ENCODE assay signal across 25 cellular contexts in genomic region chr14:80946187-80946586, GRCh38. TPM values are rescaled to one million over a fixed set of nuclear protein-coding genes. Genes with fewer than 3 reads are reported as not detected.
DNase-seq lines count a peak whose midpoint lies in the region; ATAC-seq and TF ChIP-seq lines count a peak whose summit lies in the region.
"Had no signal": no experiment of that assay in that cellular context is flagged by ENCODE, and none has a peak within 500 bp of the region (broad histone marks: within the 10 kb centered on the region; RNA-seq: fewer than 3 reads in every experiment).

No MANE protein-coding gene starts in this region.

- no peaks in the 10 kb centered on the region for H3K36me3 ChIP-seq in CD8-positive, alpha-beta T cell (ENCODE audit: insufficient read depth, low read length)
- H3K36me3 ChIP-seq: adrenal gland, esophagus muscularis mucosa had no signal

- peaks cover 9% of the 10 kb centered on the region for H3K4me1 ChIP-seq in CD8-positive, alpha-beta T cell (ENCODE audit: insufficient read depth, low read length)

- ATAC-seq in CD8-positive, alpha-beta T cell, result peak; percentile 18
- ATAC-seq: A549; left ventricle myocardium superior; naive thymus-derived CD4-positive, alpha-beta T cell had no signal

- intact Hi-C loops in activated CD4-positive, alpha-beta T cell treated with anti-CD3 and anti-CD28 coated beads, Interleukin-2, amount 10 ng/mL, durations not matched to agents 24 days and 14 days (cut with micrococcal nuclease), result loop anchor here (1.0 kb wide), 1 partner anchor 8 kb away; no protein-coding TSS in a partner anchor
- intact Hi-C loops in CD8-positive, alpha-beta T cell (cut with DNase I, micrococcal nuclease), result no loop called here
- intact Hi-C loops in MCF 10A (cut with micrococcal nuclease), result no loop called here

- no peak for DNase-seq in activated CD4-positive, alpha-beta T cell treated with anti-CD3 and anti-CD28 coated beads, Interleukin-2, amount 10 ng/mL, durations not matched to agents 24 days and 14 days
- no peak for DNase-seq in activated CD4-positive, alpha-beta T cell treated with anti-CD3 and anti-CD28 coated beads for 48 hours
- no peak for DNase-seq in CD8-positive, alpha-beta T cell
- DNase-seq in M059J (ENCODE audit: low read depth), result peak; percentile 22
- DNase-seq in epithelial cell of prostate (ENCODE audit: low read depth, low spot score), result peak; percentile 45
- no peak for DNase-seq in COLO829 (ENCODE audit: low spot score)
- DNase-seq in NCI-H1694 (lab: John Stamatoyannopoulos, UW), result no peak
- DNase-seq in MCF 10A (ENCODE audit: unreplicated experiment), result no peak
- DNase-seq: adrenal gland; effector CD8-positive, alpha-beta T cell; GF-D8; KBM-7; left ventricle myocardium superior; naive thymus-derived CD4-positive, alpha-beta T cell; NCI-H524; nucleus accumbens; RPMI8226 had no signal

- H3K4me3 Mint-ChIP-seq in activated CD4-positive, alpha-beta T cell treated with anti-CD3 and anti-CD28 coated beads, Interleukin-2, amount 10 ng/mL, durations not matched to agents 24 days and 14 days, result no peak overlapping the region
- H3K4me3 Mint-ChIP-seq in CD8-positive, alpha-beta T cell, result no peak overlapping the region
- H3K4me3 Mint-ChIP-seq in MCF 10A (ENCODE audit: unreplicated experiment), result no peak overlapping the region
- H3K4me3 Mint-ChIP-seq: B cell; mesothelial cell of epicardium; naive thymus-derived CD4-positive, alpha-beta T cell; T-helper 2 cell treated with Interferon-gamma antibody and Interleukin-4, amounts not matched to agents 5 μg/mL and 100 μg/mL, for 36 hours had no signal

- no peak for TF ChIP-seq CTCF in CD8-positive, alpha-beta T cell (IDR thresholded peaks at IDR 0.05)
- TF ChIP-seq CTCF in MCF 10A (IDR thresholded peaks at IDR 0.05; ENCODE audit: unreplicated experiment), result no peak

- H3K9me3 ChIP-seq in CD8-positive, alpha-beta T cell (ENCODE audit: low read length), result no peaks in the 10 kb centered on the region
- H3K9me3 ChIP-seq: A549, adrenal gland, esophagus muscularis mucosa had no signal

- H3K27me3 ChIP-seq in CD8-positive, alpha-beta T cell (ENCODE audit: insufficient read depth, low read length), result no peaks in the 10 kb centered on the region
- H3K27me3 ChIP-seq: adrenal gland had no signal

- peaks cover 23% of the 10 kb centered on the region for H3K27me3 Mint-ChIP-seq in activated CD4-positive, alpha-beta T cell treated with anti-CD3 and anti-CD28 coated beads, Interleukin-2, amount 10 ng/mL, durations not matched to agents 24 days and 14 days
- peaks cover 2% of the 10 kb centered on the region for H3K27me3 Mint-ChIP-seq in CD8-positive, alpha-beta T cell (ENCODE audit: low read depth)
- H3K27me3 Mint-ChIP-seq in MCF 10A (ENCODE audit: insufficient read depth, unreplicated experiment), result peaks cover 27% of the 10 kb centered on the region

- BruUV-seq in MCF 10A (replicated peaks; lab: Mats Ljungman, UMichigan), result no TSS peak

- H3K27ac ChIP-seq in CD8-positive, alpha-beta T cell (ENCODE audit: low read depth, low read length), result no peak overlapping the region
- peak overlapping the region; percentile 53 for H3K27ac ChIP-seq in epithelial cell of prostate
- H3K27ac ChIP-seq: A549, adrenal gland, esophagus muscularis mucosa, skin epidermis had no signal

- H3K9me3 Mint-ChIP-seq in activated CD4-positive, alpha-beta T cell treated with anti-CD3 and anti-CD28 coated beads, Interleukin-2, amount 10 ng/mL, durations not matched to agents 24 days and 14 days, result peaks cover 4% of the 10 kb centered on the region
- no peaks in the 10 kb centered on the region for H3K9me3 Mint-ChIP-seq in CD8-positive, alpha-beta T cell
- no peaks in the 10 kb centered on the region for H3K9me3 Mint-ChIP-seq in MCF 10A (ENCODE audit: unreplicated experiment)

- H3K36me3 Mint-ChIP-seq in activated CD4-positive, alpha-beta T cell treated with anti-CD3 and anti-CD28 coated beads, Interleukin-2, amount 10 ng/mL, durations not matched to agents 24 days and 14 days (ENCODE audit: low read depth), result no peaks in the 10 kb centered on the region
- peaks cover 4% of the 10 kb centered on the region for H3K36me3 Mint-ChIP-seq in CD8-positive, alpha-beta T cell
- no peaks in the 10 kb centered on the region for H3K36me3 Mint-ChIP-seq in MCF 10A (ENCODE audit: insufficient read depth, unreplicated experiment)
- H3K36me3 Mint-ChIP-seq: mesothelial cell of epicardium had no signal

- peak overlapping the region; percentile 47 for H3K27ac Mint-ChIP-seq in activated CD4-positive, alpha-beta T cell treated with anti-CD3 and anti-CD28 coated beads, Interleukin-2, amount 10 ng/mL, durations not matched to agents 24 days and 14 days
- H3K27ac Mint-ChIP-seq in CD8-positive, alpha-beta T cell, result no peak overlapping the region
- H3K27ac Mint-ChIP-seq in MCF 10A (ENCODE audit: low read depth, unreplicated experiment), result no peak overlapping the region
- H3K27ac Mint-ChIP-seq: B cell; mesothelial cell of epicardium; naive thymus-derived CD4-positive, alpha-beta T cell; T-helper 2 cell treated with Interferon-gamma antibody and Interleukin-4, amounts not matched to agents 5 μg/mL and 100 μg/mL, for 36 hours had no signal

- POLR2A ChIA-PET in CD8-positive, alpha-beta T cell (lab: Charles Lee), result no interaction called here
- POLR2A ChIA-PET in MCF 10A (lab: Yijun Ruan, JAX), result no interaction called here

- H3K4me3 ChIP-seq in CD8-positive, alpha-beta T cell (ENCODE audit: low read depth, low read length), result no peak overlapping the region
- H3K4me3 ChIP-seq: A549, adrenal gland, esophagus muscularis mucosa, skin epidermis had no signal

- peaks cover 20% of the 10 kb centered on the region for H3K4me1 Mint-ChIP-seq in activated CD4-positive, alpha-beta T cell treated with anti-CD3 and anti-CD28 coated beads, Interleukin-2, amount 10 ng/mL, durations not matched to agents 24 days and 14 days
- H3K4me1 Mint-ChIP-seq in CD8-positive, alpha-beta T cell (ENCODE audit: low read depth), result peaks cover 16% of the 10 kb centered on the region
- peaks cover 13% of the 10 kb centered on the region for H3K4me1 Mint-ChIP-seq in MCF 10A (ENCODE audit: insufficient read depth, unreplicated experiment)

- CTCF ChIA-PET in CD8-positive, alpha-beta T cell (lab: Charles Lee), result no interaction called here
- CTCF ChIA-PET in MCF 10A (lab: Yijun Ruan, JAX), result interaction anchor here (0.9 to 1.5 kb wide), 2 partner anchors 9 to 41 kb away, joined by 3 to 5 read pairs; partner anchors contain the start of gene TSHR

RNA-seq across cellular contexts. Expression of gene CEP128, which starts 4.6 kb away (rescaled TPM):
- total RNA-seq in activated CD4-positive, alpha-beta T cell treated with anti-CD3 and anti-CD28 coated beads, Interleukin-2, amount 10 ng/mL, durations not matched to agents 24 days and 14 days, result 20.1 and 20.4 TPM in 2 replicates
- 1 to 10 TPM; 7.6 to 9.8 TPM for total RNA-seq in CD8-positive, alpha-beta T cell
- total RNA-seq in M059J (2014; rRNA removed; shearing (Covaris generic)), result 4.9 and 14.0 TPM in 2 replicates
- 7.9 and 12.5 TPM in 2 replicates for total RNA-seq in MCF 10A (2022)

RNA-seq across cellular contexts. Expression of gene TSHR, which starts 9.2 kb away (rescaled TPM):
- not detected in 2 replicates for total RNA-seq in activated CD4-positive, alpha-beta T cell treated with anti-CD3 and anti-CD28 coated beads, Interleukin-2, amount 10 ng/mL, durations not matched to agents 24 days and 14 days
- total RNA-seq in CD8-positive, alpha-beta T cell, result not detected
- total RNA-seq in M059J (2014; rRNA removed; shearing (Covaris generic)), result not detected in 2 replicates
- not detected in 2 replicates for total RNA-seq in MCF 10A (2022)
- total RNA-seq: left ventricle myocardium superior, mesothelial cell of epicardium, pulmonary artery endothelial cell, ureter had no signal

Comparison
In these comparisons a context has a peak if more than half of its experiments do, and no peak if none do; other contexts are left out.
1. DNase-seq: peak in M059J (single experiment) and epithelial cell of prostate (single experiment); none in activated CD4-positive, alpha-beta T cell treated with anti-CD3 and anti-CD28 coated beads, Interleukin-2, amount 10 ng/mL, durations not matched to agents 24 days and 14 days (single experiment), activated CD4-positive, alpha-beta T cell treated with anti-CD3 and anti-CD28 coated beads for 48 hours (single experiment), CD8-positive, alpha-beta T cell (0 of 7), COLO829 (single experiment), NCI-H1694 (single experiment) and MCF 10A (single experiment).